In the genomic region with DNA sequence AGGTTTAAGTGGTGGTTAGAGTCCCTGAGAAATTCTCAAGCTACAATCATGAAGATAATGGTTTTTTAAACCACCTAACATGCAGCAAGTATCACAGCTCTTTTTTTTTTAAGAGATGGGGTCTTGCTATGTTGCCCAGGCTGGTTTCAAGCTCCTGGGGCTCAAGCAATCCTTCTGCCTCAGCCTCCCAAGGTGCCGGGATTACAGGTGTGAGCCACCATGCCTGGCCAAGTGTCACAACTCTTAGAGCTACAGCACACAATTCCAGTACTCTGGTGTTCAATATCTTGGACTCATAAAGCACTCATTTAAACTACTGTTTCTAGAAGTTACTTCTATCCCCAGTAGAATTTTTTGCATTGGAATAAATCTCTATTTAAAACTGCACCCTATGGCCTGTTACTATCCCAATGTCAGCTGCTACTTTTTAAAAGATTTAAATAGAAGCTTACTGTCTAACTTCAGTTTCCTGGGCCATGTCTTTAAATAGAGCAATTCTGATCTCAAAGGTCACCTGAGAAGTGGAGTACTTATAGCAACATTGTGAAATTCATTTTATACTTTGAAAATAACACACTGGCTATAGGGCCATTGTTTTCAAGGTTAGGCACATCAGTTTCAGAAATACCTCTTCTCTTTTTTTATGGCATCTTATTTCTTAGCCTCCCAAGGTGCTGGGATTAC, we compare ENCODE assay signal across 20 cellular contexts.
"Had no signal": no experiment of that assay in that cellular context is flagged by ENCODE, and none has a peak within 500 bp of the region (broad histone marks: within the 10 kb centered on the region; RNA-seq: fewer than 3 reads in every experiment).

No MANE protein-coding gene starts in this region.

- H3K36me3 ChIP-seq: esophagus muscularis mucosa, neutrophil, ovary, prostate gland, upper lobe of right lung had no signal

- H3K4me3 ChIP-seq: body of pancreas, esophagus muscularis mucosa, gastroesophageal sphincter, ovary, prostate gland, spleen, upper lobe of right lung had no signal

- DNase-seq: activated gamma-delta T cell treated with Interleukin-2 at 50 U/mL for 16 hours; activated T-cell treated with anti-CD3 and anti-CD28 coated beads, Interleukin-2, amount 50 U/mL, for 1 hour; anterior cingulate cortex; body of pancreas; caudate nucleus; head of caudate nucleus; mammary epithelial cell; ovary; spleen; stimulated activated CD4-positive, alpha-beta T cell treated with anti-CD3 and anti-CD28 coated beads, Interleukin-4, amount 100 ng/mL, for 24 hours; stimulated activated naive CD8-positive, alpha-beta T cell treated with anti-CD3 and anti-CD28 coated beads, Interleukin-15, Interleukin-2, amounts not matched to agents 100 U/mL and 50 U/mL, for 24 hours; T1000; upper lobe of right lung had no signal

- ATAC-seq: body of pancreas; gastroesophageal sphincter; left lobe of liver; sciatic nerve; stimulated activated naive CD8-positive, alpha-beta T cell treated with anti-CD3 and anti-CD28 coated beads, Interleukin-15, Interleukin-2, amounts not matched to agents 100 U/mL and 50 U/mL, for 24 hours; upper lobe of right lung; WTC11 had no signal

- H3K9me3 ChIP-seq: body of pancreas, esophagus muscularis mucosa, gastroesophageal sphincter, neutrophil, ovary, prostate gland, spleen, upper lobe of right lung had no signal

- H3K4me1 ChIP-seq: body of pancreas, esophagus muscularis mucosa, gastroesophageal sphincter, prostate gland, spleen, upper lobe of right lung had no signal

- H3K27me3 ChIP-seq: body of pancreas, esophagus muscularis mucosa, gastroesophageal sphincter, neutrophil, ovary, spleen, upper lobe of right lung had no signal

- H3K27ac ChIP-seq: body of pancreas, esophagus muscularis mucosa, gastroesophageal sphincter, neutrophil, ovary, prostate gland, spleen, upper lobe of right lung had no signal
